Comparison of ENCODE assay signal across 8 cellular contexts in the genomic region with DNA sequence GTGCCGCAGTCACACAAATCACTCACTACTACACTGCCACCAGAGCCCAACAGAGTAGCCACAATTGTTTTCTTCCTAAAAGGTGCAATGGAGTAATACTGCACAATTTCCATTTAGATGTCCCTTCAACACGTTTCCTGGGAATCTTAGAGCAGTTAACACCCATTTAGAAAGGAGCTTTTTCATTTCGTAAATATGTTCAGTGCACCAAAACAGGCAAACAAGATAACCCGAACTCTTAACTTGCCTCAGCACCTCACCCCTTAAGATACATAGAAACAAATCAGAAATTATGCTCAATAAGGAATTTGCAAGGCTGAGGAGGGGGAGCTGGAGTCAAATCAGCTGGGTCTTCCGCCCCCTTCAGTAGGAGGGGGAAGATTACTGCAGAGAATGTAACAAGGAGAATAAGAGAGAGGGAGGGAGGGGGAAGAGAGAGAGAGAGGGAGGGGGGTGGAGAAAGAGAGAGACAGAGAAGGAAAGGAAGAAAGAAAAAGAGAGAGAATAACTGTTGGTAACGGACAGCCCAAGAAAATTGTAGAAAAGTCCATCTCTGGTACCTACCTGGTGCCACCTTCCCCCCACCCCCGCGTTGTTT.
DNase-seq lines count a peak whose midpoint lies in the region; ATAC-seq and TF ChIP-seq lines count a peak whose summit lies in the region.

No MANE protein-coding gene starts in this region.

- peak overlapping the region; percentile 85 for H3K27ac Mint-ChIP-seq in activated naive CD4-positive, alpha-beta T cell treated with anti-CD3 and anti-CD28 coated beads, Interleukin-2, amount 50 U/mL, for 24 hours

- H3K4me1 Mint-ChIP-seq in activated naive CD4-positive, alpha-beta T cell treated with anti-CD3 and anti-CD28 coated beads, Interleukin-2, amount 50 U/mL, for 24 hours = peaks cover 50% of the 10 kb centered on the region

- peak overlapping the region; percentile 96 for H3K27ac ChIP-seq in thymus (ENCODE audit: low read depth)

- H3K36me3 ChIP-seq in thymus (ENCODE audit: control insufficient read depth, insufficient read depth) = no peaks in the 10 kb centered on the region

- H3K27me3 Mint-ChIP-seq in activated naive CD4-positive, alpha-beta T cell treated with anti-CD3 and anti-CD28 coated beads, Interleukin-2, amount 50 U/mL, for 24 hours = no peaks in the 10 kb centered on the region

- DNase-seq in activated naive CD4-positive, alpha-beta T cell (lab: John Stamatoyannopoulos, UW) = no peak
- DNase-seq in astrocyte of the spinal cord (ENCODE audit: low read depth, low spot score) = peak; percentile 44
- DNase-seq in left lobe of liver (ENCODE audit: low spot score) = no peak
- no peak for DNase-seq in stimulated activated naive CD4-positive, alpha-beta T cell (lab: John Stamatoyannopoulos, UW)
- no peak for DNase-seq in NCI-H1092 (lab: John Stamatoyannopoulos, UW)
- no peak for DNase-seq in stimulated activated CD4-positive, alpha-beta T cell treated with anti-CD3 and anti-CD28 coated beads, Interleukin-15, amount 100 ng/mL, for 24 hours

- no peaks in the 10 kb centered on the region for H3K36me3 Mint-ChIP-seq in activated naive CD4-positive, alpha-beta T cell treated with anti-CD3 and anti-CD28 coated beads, Interleukin-2, amount 50 U/mL, for 24 hours

- peaks cover 11% of the 10 kb centered on the region for H3K4me1 ChIP-seq in thymus (ENCODE audit: control insufficient read depth, insufficient read depth, low read length)

- peak overlapping the region; percentile 56 for H3K4me3 ChIP-seq in astrocyte of the spinal cord (ENCODE audit: low read depth, low read length)
- peak overlapping the region; percentile 67 for H3K4me3 ChIP-seq in thymus (ENCODE audit: low read length)

- no peaks in the 10 kb centered on the region for H3K27me3 ChIP-seq in thymus (ENCODE audit: control insufficient read depth, insufficient read depth)

- peak; percentile 31 for TF ChIP-seq CTCF in astrocyte of the spinal cord (IDR thresholded peaks at IDR 0.05; ENCODE audit: low read depth, low read length)

- in situ Hi-C loops in astrocyte of the spinal cord (cut with HindIII; ENCODE audit: low sequenced_read_pairs) = no loop called here

- no peaks in the 10 kb centered on the region for H3K9me3 Mint-ChIP-seq in activated naive CD4-positive, alpha-beta T cell treated with anti-CD3 and anti-CD28 coated beads, Interleukin-2, amount 50 U/mL, for 24 hours

- peak overlapping the region; percentile 93 for H3K4me3 Mint-ChIP-seq in activated naive CD4-positive, alpha-beta T cell treated with anti-CD3 and anti-CD28 coated beads, Interleukin-2, amount 50 U/mL, for 24 hours

- WGBS in thymus = 40% methylated on average over 8 of the region's 8 CpGs

- H3K9me3 ChIP-seq in thymus (ENCODE audit: control insufficient read depth) = no peaks in the 10 kb centered on the region

- ATAC-seq in left lobe of liver = peak; percentile 4
